In genomic region chr7:102572320-102573245, GRCh38 we compare ENCODE assay signal across 8 cellular contexts. TPM values are rescaled to one million over a fixed set of nuclear protein-coding genes. Genes with fewer than 3 reads are reported as not detected.
DNase-seq lines count a peak whose midpoint lies in the region; ATAC-seq and TF ChIP-seq lines count a peak whose summit lies in the region.
"Not testable (repeated sequence)": the region's sequence is repeated elsewhere in the genome, so short reads cannot be mapped to it uniquely, and the experiment has no call there.

TSS of gene POLR2J3 (minus strand) at chr7:102572583. CDS start at chr7:102572521, 62 bp downstream.

- H3K27me3 ChIP-seq in kidney epithelial cell (ENCODE audit: control insufficient read depth, insufficient read depth, low read length); transverse colon: not testable (repeated sequence)

- ATAC-seq in GM18498 (IDR thresholded peaks at IDR 0.05; ENCODE audit: unreplicated experiment): peak; percentile 96
- peak; percentile 94 for ATAC-seq in HG02571 (IDR thresholded peaks at IDR 0.05; ENCODE audit: unreplicated experiment)

- not testable (repeated sequence) for TF ChIP-seq EP300 in transverse colon (IDR thresholded peaks at IDR 0.05; ENCODE audit: low read depth)

- H3K4me1 ChIP-seq in transverse colon: not testable (repeated sequence)

- not testable (repeated sequence) for H3K36me3 ChIP-seq in kidney epithelial cell (ENCODE audit: control insufficient read depth, insufficient read depth, low read length); transverse colon

- peak; percentile 92 for DNase-seq in LoVo (ENCODE audit: low spot score)
- peak; percentile 87 to 100 for DNase-seq in activated CD8-positive, alpha-beta memory T cell treated with anti-CD3 and anti-CD28 coated beads for 1 hour (ENCODE audit: extremely low read depth in 1 of 2, low read depth in 1 of 2)
- peak; percentile 94 for DNase-seq in coronary artery (ENCODE audit: low spot score)
- peak; percentile 35 for DNase-seq in kidney epithelial cell (ENCODE audit: low read depth)
- not testable (repeated sequence) for DNase-seq in skeletal muscle cell (ENCODE audit: low read depth)
- DNase-seq in transverse colon: peak; percentile 96

- TF ChIP-seq POLR2A in transverse colon (IDR thresholded peaks at IDR 0.05): peak; percentile 52

- WGBS in transverse colon (ENCODE audit: low coverage in 1 of 2), 2 donors: 0% methylated on average over 2 to 25 of the region's 61 CpGs

- intact Hi-C loops in transverse colon (cut with DNase I; ENCODE audit: low total_unique reads): not testable (repeated sequence)

- TF ChIP-seq CTCF in coronary artery (IDR thresholded peaks at IDR 0.05) (peak; percentile 40), kidney epithelial cell (IDR thresholded peaks at IDR 0.05; ENCODE audit: insufficient read depth, low read length, poor library complexity, severe bottlenecking) (peak; percentile 57), transverse colon (IDR thresholded peaks at IDR 0.05) (peak; percentile 37 to 79 (median 60))

- in situ Hi-C loops in transverse colon (cut with MboI; ENCODE audit: low pct_ligation_motif_present in 1 of 4, low pct_unique_long_range_greater_than_20kb in 1 of 4, low sequenced_read_pairs in 3 of 4): not testable (repeated sequence)

- not testable (repeated sequence) for H3K9me3 ChIP-seq in transverse colon

- H3K27ac ChIP-seq in coronary artery (peak within 1 kb of the TSS; percentile 36 to 77), transverse colon (peak within 1 kb of the TSS; percentile 79 to 88 (median 84))

- peak within 1 kb of the TSS; percentile 75 for H3K4me3 ChIP-seq in coronary artery
- H3K4me3 ChIP-seq in kidney epithelial cell (ENCODE audit: low read depth, low read length): peak within 1 kb of the TSS; percentile 51
- H3K4me3 ChIP-seq in skeletal muscle cell (ENCODE audit: low read depth, low read length): peak within 1 kb of the TSS; percentile 57
- H3K4me3 ChIP-seq in transverse colon: peak within 1 kb of the TSS; percentile 41 to 94 (median 81)

RNA-seq across cellular contexts. Expression of gene POLR2J3, which starts in this region (rescaled TPM):
- total RNA-seq in kidney epithelial cell (10.4 and 14.4 TPM in 2 replicates), transverse colon (10 to 100 TPM; 29.8 to 51.3 (median 34.2) TPM)
